ENCODE assay signal across 16 cellular contexts in the genomic region with DNA sequence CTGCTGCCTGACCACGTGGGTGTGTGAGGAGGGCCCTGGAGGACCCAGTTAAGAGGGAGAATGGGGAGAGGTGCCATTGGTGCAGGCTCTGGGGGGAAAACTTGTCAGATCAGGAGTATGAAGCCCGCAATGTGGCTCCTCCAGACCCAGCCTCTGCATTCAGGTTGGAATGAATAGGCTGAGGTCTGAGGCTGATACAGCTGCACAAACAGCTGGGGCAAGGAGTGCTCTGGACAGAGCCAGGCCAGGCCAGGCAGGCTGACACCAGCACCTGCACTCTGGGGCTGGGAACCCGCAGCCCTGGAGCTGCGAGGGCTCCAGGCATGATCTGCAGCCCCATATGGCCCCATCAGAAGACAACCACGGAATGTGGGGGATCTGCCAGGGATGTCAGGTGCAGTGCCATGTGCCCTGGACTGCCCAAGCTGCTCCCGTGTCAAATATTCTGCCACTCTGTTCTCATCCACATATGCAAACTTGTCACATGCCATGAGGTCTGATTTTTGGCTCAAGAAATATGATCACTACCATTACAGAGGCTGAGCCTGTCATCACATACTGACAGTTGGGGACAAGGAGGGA. TPM values are rescaled to one million over a fixed set of nuclear protein-coding genes. Genes with fewer than 3 reads are reported as not detected.
DNase-seq lines count a peak whose midpoint lies in the region; ATAC-seq and TF ChIP-seq lines count a peak whose summit lies in the region.
"Had no signal": no experiment of that assay in that cellular context is flagged by ENCODE, and none has a peak within 500 bp of the region (broad histone marks: within the 10 kb centered on the region; RNA-seq: fewer than 3 reads in every experiment).

No MANE protein-coding gene starts in this region.

- peaks cover 49% of the 10 kb centered on the region for H3K27me3 Mint-ChIP-seq in activated naive CD8-positive, alpha-beta T cell treated with anti-CD3 and anti-CD28 coated beads, Interleukin-2, amount 10 ng/mL, durations not matched to agents 7 days and 5 days
- peaks cover 33% of the 10 kb centered on the region for H3K27me3 Mint-ChIP-seq in activated naive CD8-positive, alpha-beta T cell treated with anti-CD3 and anti-CD28 coated beads for 36 hours

- peaks cover 2% of the 10 kb centered on the region for H3K36me3 Mint-ChIP-seq in activated naive CD8-positive, alpha-beta T cell treated with anti-CD3 and anti-CD28 coated beads, Interleukin-2, amount 10 ng/mL, durations not matched to agents 7 days and 5 days
- H3K36me3 Mint-ChIP-seq in activated naive CD8-positive, alpha-beta T cell treated with anti-CD3 and anti-CD28 coated beads for 36 hours, result no peaks in the 10 kb centered on the region
- H3K36me3 Mint-ChIP-seq: CD8-positive, alpha-beta memory T cell had no signal

- H3K9me3 ChIP-seq in lower lobe of right lung (no peaks in the 10 kb centered on the region), spleen (no peaks in the 10 kb centered on the region), upper lobe of left lung (no peaks in the 10 kb centered on the region)
- H3K9me3 ChIP-seq: A549; BLaER1 treated with 17β-estradiol and CSF1 and Interleukin-3, amounts not matched to agents 10 nM and 100 nM had no signal

- H3K27me3 ChIP-seq in lower lobe of right lung (ENCODE audit: low read depth), result peaks cover 5% of the 10 kb centered on the region
- peaks cover 0 to 50% (median 8%) of the 10 kb centered on the region in 7 donors for H3K27me3 ChIP-seq in spleen (replicated peaks in 1 of 7)
- H3K27me3 ChIP-seq in upper lobe of left lung, result no peaks in the 10 kb centered on the region
- H3K27me3 ChIP-seq: BLaER1 treated with 17β-estradiol and CSF1 and Interleukin-3, amounts not matched to agents 10 nM and 100 nM had no signal

- H3K36me3 ChIP-seq in lower lobe of right lung (no peaks in the 10 kb centered on the region), spleen (no peaks in the 10 kb centered on the region), upper lobe of left lung (no peaks in the 10 kb centered on the region)
- H3K36me3 ChIP-seq: BLaER1 treated with 17β-estradiol and CSF1 and Interleukin-3, amounts not matched to agents 10 nM and 100 nM had no signal

- no peak for DNase-seq in activated naive CD8-positive, alpha-beta T cell treated with anti-CD3 and anti-CD28 coated beads, Interleukin-2, amount 10 ng/mL, durations not matched to agents 7 days and 5 days
- no peak for DNase-seq in activated naive CD8-positive, alpha-beta T cell treated with anti-CD3 and anti-CD28 coated beads for 36 hours
- DNase-seq in cerebellar cortex (ENCODE audit: low spot score), result peak; percentile 92
- peak; percentile 30 for DNase-seq in lower lobe of right lung
- DNase-seq in spleen, result peak; percentile 64
- no peak for DNase-seq in DMS153 treated with DMSO at 0.1 percent for 48 hours (lab: John Stamatoyannopoulos, UW; ENCODE audit: unreplicated experiment)
- no peak for DNase-seq in GM20000 (ENCODE audit: low spot score)
- no peak for DNase-seq in upper lobe of left lung
- DNase-seq: CD8-positive, alpha-beta memory T cell; KBM-7; NCI-H1436; NCI-H2029 treated with DMSO at 0.1 percent for 48 hours; NCI-H510A treated with DMSO at 0.1 percent for 48 hours had no signal

- no peak overlapping the region for H3K27ac Mint-ChIP-seq in activated naive CD8-positive, alpha-beta T cell treated with anti-CD3 and anti-CD28 coated beads, Interleukin-2, amount 10 ng/mL, durations not matched to agents 7 days and 5 days
- no peak overlapping the region for H3K27ac Mint-ChIP-seq in activated naive CD8-positive, alpha-beta T cell treated with anti-CD3 and anti-CD28 coated beads for 36 hours
- H3K27ac Mint-ChIP-seq: CD8-positive, alpha-beta memory T cell had no signal

- H3K27ac ChIP-seq in lower lobe of right lung (no peak overlapping the region), spleen (no peak overlapping the region), upper lobe of left lung (no peak overlapping the region)
- H3K27ac ChIP-seq: A549; BLaER1 treated with 17β-estradiol and CSF1 and Interleukin-3, amounts not matched to agents 10 nM and 100 nM had no signal

- H3K4me1 Mint-ChIP-seq in activated naive CD8-positive, alpha-beta T cell treated with anti-CD3 and anti-CD28 coated beads, Interleukin-2, amount 10 ng/mL, durations not matched to agents 7 days and 5 days, result peaks cover 45% of the 10 kb centered on the region
- peaks cover 4% of the 10 kb centered on the region for H3K4me1 Mint-ChIP-seq in activated naive CD8-positive, alpha-beta T cell treated with anti-CD3 and anti-CD28 coated beads for 36 hours

- WGBS in spleen, 5 donors, result 59 to 86% (median 73%) methylated on average over 4 to 6 of the region's 6 CpGs
- WGBS in upper lobe of left lung, 2 donors, result 69 to 78% methylated on average over 2 to 6 of the region's 6 CpGs

- intact Hi-C loops in lower lobe of right lung (cut with DNase I), result no loop called here
- intact Hi-C loops in spleen (cut with DNase I; ENCODE audit: low total_unique reads), result no loop called here

- TF ChIP-seq CTCF in lower lobe of right lung (IDR thresholded peaks at IDR 0.05) (no peak), spleen (IDR thresholded peaks at IDR 0.05 in 8 of 11, conservative IDR thresholded peaks at IDR 0.05 in 3 of 11) (no peak), GM20000 (IDR thresholded peaks at IDR 0.05; ENCODE audit: extremely low read depth, missing control alignments) (no peak), upper lobe of left lung (IDR thresholded peaks at IDR 0.05) (no peak)

- no peak overlapping the region for H3K4me3 ChIP-seq in lower lobe of right lung
- H3K4me3 ChIP-seq in spleen, result no peak overlapping the region
- no peak overlapping the region for H3K4me3 ChIP-seq in upper lobe of left lung
- H3K4me3 ChIP-seq: A549; BLaER1 treated with 17β-estradiol and CSF1 and Interleukin-3, amounts not matched to agents 10 nM and 100 nM had no signal

- no peaks in the 10 kb centered on the region for H3K9me3 Mint-ChIP-seq in activated naive CD8-positive, alpha-beta T cell treated with anti-CD3 and anti-CD28 coated beads, Interleukin-2, amount 10 ng/mL, durations not matched to agents 7 days and 5 days
- no peaks in the 10 kb centered on the region for H3K9me3 Mint-ChIP-seq in activated naive CD8-positive, alpha-beta T cell treated with anti-CD3 and anti-CD28 coated beads for 36 hours
- H3K9me3 Mint-ChIP-seq: CD8-positive, alpha-beta memory T cell had no signal

- POLR2A ChIA-PET in activated naive CD8-positive, alpha-beta T cell treated with anti-CD3 and anti-CD28 coated beads, Interleukin-2, amount 10 ng/mL, durations not matched to agents 7 days and 5 days (lab: Charles Lee), result no interaction called here

- no peak for TF ChIP-seq EP300 in upper lobe of left lung (IDR thresholded peaks at IDR 0.05)

- H3K4me1 ChIP-seq in lower lobe of right lung (no peaks in the 10 kb centered on the region), spleen (peaks cover 0 to 8% (median 0%) of the 10 kb centered on the region in 6 donors), upper lobe of left lung (peaks cover 11 to 30% (median 16%) of the 10 kb centered on the region in 4 donors)
- H3K4me1 ChIP-seq: A549 had no signal

- no peak for TF ChIP-seq POLR2A in spleen (IDR thresholded peaks at IDR 0.05)
- TF ChIP-seq POLR2A in upper lobe of left lung (IDR thresholded peaks at IDR 0.05), result no peak

- no peak for ATAC-seq in activated naive CD8-positive, alpha-beta T cell treated with anti-CD3 and anti-CD28 coated beads, Interleukin-2, amount 10 ng/mL, durations not matched to agents 7 days and 5 days (ENCODE audit: low read depth)
- ATAC-seq in lower lobe of right lung (no peak), upper lobe of left lung (ENCODE audit: low FRiP score in 2 of 2) (no peak)

- H3K4me3 Mint-ChIP-seq in activated naive CD8-positive, alpha-beta T cell treated with anti-CD3 and anti-CD28 coated beads, Interleukin-2, amount 10 ng/mL, durations not matched to agents 7 days and 5 days, result peak overlapping the region; percentile 58
- no peak overlapping the region for H3K4me3 Mint-ChIP-seq in activated naive CD8-positive, alpha-beta T cell treated with anti-CD3 and anti-CD28 coated beads for 36 hours
- H3K4me3 Mint-ChIP-seq: CD8-positive, alpha-beta memory T cell had no signal

RNA-seq across cellular contexts. Expression of a gene that starts 27.2 kb away (rescaled TPM):
- 1 to 10 TPM; 1.8 to 2.7 TPM for total RNA-seq in activated naive CD8-positive, alpha-beta T cell treated with anti-CD3 and anti-CD28 coated beads, Interleukin-2, amount 10 ng/mL, durations not matched to agents 7 days and 5 days
- under 1 TPM; 0.56 to 0.74 TPM for total RNA-seq in activated naive CD8-positive, alpha-beta T cell treated with anti-CD3 and anti-CD28 coated beads for 36 hours
- total RNA-seq in lower lobe of right lung (4.3 TPM), spleen (1 to 10 TPM in 6 of 7 donors, not detected in 1; 1.2 to 3.8 (median 1.9) TPM), upper lobe of left lung (1 to 10 TPM; 2.6 to 9.5 (median 5.7) TPM)
- polyA plus RNA-seq in spleen, result under 1 TPM; 0.13 to 0.79 (median 0.51) TPM
- total RNA-seq: M059J had no signal

Comparison
In these comparisons a context has a peak if more than half of its experiments do, and no peak if none do; other contexts are left out.
1. DNase-seq: peak in cerebellar cortex (single experiment), lower lobe of right lung (single experiment) and spleen (single experiment); none in activated naive CD8-positive, alpha-beta T cell treated with anti-CD3 and anti-CD28 coated beads, Interleukin-2, amount 10 ng/mL, durations not matched to agents 7 days and 5 days (single experiment), activated naive CD8-positive, alpha-beta T cell treated with anti-CD3 and anti-CD28 coated beads for 36 hours (single experiment), DMS153 treated with DMSO at 0.1 percent for 48 hours (single experiment), GM20000 (single experiment) and upper lobe of left lung (0 of 2).